25 cellular contexts compared by ENCODE assay signal in the genomic region with DNA sequence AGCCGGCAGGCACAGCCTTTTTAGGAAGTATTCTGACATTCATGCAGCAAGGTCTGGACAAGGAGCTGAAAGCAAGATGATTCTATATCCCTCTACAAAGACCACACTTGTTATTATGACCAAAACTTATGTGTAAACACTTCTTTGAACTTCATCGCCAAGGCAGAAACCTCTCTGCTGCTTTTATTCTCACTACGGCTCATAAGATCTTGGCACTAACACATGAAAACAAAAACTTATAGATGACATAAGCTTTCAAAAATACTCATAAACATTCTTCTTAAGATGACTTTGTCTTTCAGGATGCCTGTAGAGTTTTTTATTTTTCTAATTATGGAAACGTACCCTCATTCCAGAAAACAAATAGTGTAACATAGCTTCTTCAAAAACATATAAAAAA.
"Had no signal": no experiment of that assay in that cellular context is flagged by ENCODE, and none has a peak within 500 bp of the region (broad histone marks: within the 10 kb centered on the region; RNA-seq: fewer than 3 reads in every experiment).

No MANE protein-coding gene starts in this region.

- H3K4me3 Mint-ChIP-seq: activated B cell treated with CpG ODN at 0.5 μM for 24 hours; activated CD4-positive, alpha-beta T cell treated with anti-CD3 and anti-CD28 coated beads for 36 hours; activated naive CD8-positive, alpha-beta T cell; activated T-cell treated with anti-CD3 and anti-CD28 coated beads, Interleukin-2, amount 50 U/mL, for 4 hours; central memory CD8-positive, alpha-beta T cell; endodermal cell; nephron progenitor cell; stimulated activated naive B cell treated with anti-CD40 and anti-IgM and Interleukin-4, amounts not matched to agents 10 μg/mL and 1 μg/mL and 100 μg/mL, for 72 hours had no signal

- H3K36me3 ChIP-seq: colonic mucosa, uterus had no signal

- H3K9me3 Mint-ChIP-seq: activated B cell treated with CpG ODN at 0.5 μM for 24 hours; activated T-cell treated with anti-CD3 and anti-CD28 coated beads, Interleukin-2, amount 50 U/mL, for 4 hours; activated T-helper 2 cell treated with anti-CD3 and anti-CD28 coated beads, Interferon-gamma antibody, Interleukin-2, Interleukin-4, amounts not matched to agents 10 μg/mL and 5 μg/mL and 100 μg/mL, durations not matched to agents 14 hours and 24 hours and 36 hours; central memory CD8-positive, alpha-beta T cell; endodermal cell; nephron progenitor cell; stimulated activated naive B cell treated with anti-CD40 and anti-IgM and Interleukin-4, amounts not matched to agents 10 μg/mL and 1 μg/mL and 100 μg/mL, for 72 hours had no signal

- H3K9me3 ChIP-seq: colonic mucosa, lower lobe of right lung, mucosa of descending colon, right lobe of liver, uterus had no signal

- DNase-seq: activated B cell treated with CpG ODN at 0.5 μM for 24 hours; activated CD4-positive, alpha-beta T cell treated with anti-CD3 and anti-CD28 coated beads for 36 hours; activated CD4-positive, alpha-beta T cell treated with anti-CD3 and anti-CD28 coated beads, Interleukin-2, amount 50 U/mL, for 4 hours; activated CD8-positive, alpha-beta memory T cell treated with anti-CD3 and anti-CD28 coated beads, Interleukin-2, amount 50 U/mL, for 48 hours; activated naive CD4-positive, alpha-beta T cell; activated T-cell treated with anti-CD3 and anti-CD28 coated beads, Interleukin-2, amount 50 U/mL, for 4 hours; colonic mucosa; endodermal cell; lower lobe of right lung; mesendoderm; mucosa of descending colon; nephron progenitor cell; right lobe of liver; small intestine; stimulated activated CD4-positive, alpha-beta T cell treated with anti-CD3 and anti-CD28 coated beads, Interleukin-2, amount 100 ng/mL, for 24 hours; stimulated activated naive B cell treated with anti-CD40 and anti-IgM and Interleukin-4, amounts not matched to agents 10 μg/mL and 1 μg/mL and 100 μg/mL, for 72 hours; T-helper 9 cell; trophoblast cell; uterus had no signal

- H3K79me2 ChIP-seq: parathyroid adenoma had no signal

- H3K27me3 ChIP-seq: colonic mucosa, right lobe of liver, uterus had no signal

- H2AFZ ChIP-seq: parathyroid adenoma had no signal

- ATAC-seq: activated CD4-positive, alpha-beta T cell treated with anti-CD3 and anti-CD28 coated beads for 36 hours; activated T-cell treated with anti-CD3 and anti-CD28 coated beads, Interleukin-2, amount 50 U/mL, for 4 hours; left lobe of liver; lower lobe of right lung; mucosa of descending colon; right lobe of liver; stimulated activated naive B cell treated with anti-CD40 and anti-IgM and Interleukin-4, amounts not matched to agents 10 μg/mL and 1 μg/mL and 100 μg/mL, for 72 hours had no signal

- H3K27ac Mint-ChIP-seq: activated B cell treated with CpG ODN at 0.5 μM for 24 hours; activated CD4-positive, alpha-beta T cell treated with anti-CD3 and anti-CD28 coated beads for 36 hours; activated naive CD8-positive, alpha-beta T cell; activated T-helper 2 cell treated with anti-CD3 and anti-CD28 coated beads, Interferon-gamma antibody, Interleukin-2, Interleukin-4, amounts not matched to agents 10 μg/mL and 5 μg/mL and 100 μg/mL, durations not matched to agents 14 hours and 24 hours and 36 hours; endodermal cell; nephron progenitor cell; stimulated activated naive B cell treated with anti-CD40 and anti-IgM and Interleukin-4, amounts not matched to agents 10 μg/mL and 1 μg/mL and 100 μg/mL, for 72 hours had no signal

- H3K27ac ChIP-seq: colonic mucosa, epithelial cell of prostate, lower lobe of right lung, parathyroid adenoma, right lobe of liver, uterus had no signal

- H3K9ac ChIP-seq: parathyroid adenoma had no signal

- H3K4me3 ChIP-seq: colonic mucosa, lower lobe of right lung, mucosa of descending colon, right lobe of liver, uterus had no signal

- H3K4me1 ChIP-seq: colonic mucosa, parathyroid adenoma, right lobe of liver, uterus had no signal

- H3K4me1 Mint-ChIP-seq: central memory CD8-positive, alpha-beta T cell had no signal

- H3K27me3 Mint-ChIP-seq: activated B cell treated with CpG ODN at 0.5 μM for 24 hours; activated CD4-positive, alpha-beta T cell treated with anti-CD3 and anti-CD28 coated beads for 36 hours; activated naive CD8-positive, alpha-beta T cell; central memory CD8-positive, alpha-beta T cell; stimulated activated naive B cell treated with anti-CD40 and anti-IgM and Interleukin-4, amounts not matched to agents 10 μg/mL and 1 μg/mL and 100 μg/mL, for 72 hours had no signal
